Comparison of ENCODE assay signal across 21 cellular contexts in the genomic region with DNA sequence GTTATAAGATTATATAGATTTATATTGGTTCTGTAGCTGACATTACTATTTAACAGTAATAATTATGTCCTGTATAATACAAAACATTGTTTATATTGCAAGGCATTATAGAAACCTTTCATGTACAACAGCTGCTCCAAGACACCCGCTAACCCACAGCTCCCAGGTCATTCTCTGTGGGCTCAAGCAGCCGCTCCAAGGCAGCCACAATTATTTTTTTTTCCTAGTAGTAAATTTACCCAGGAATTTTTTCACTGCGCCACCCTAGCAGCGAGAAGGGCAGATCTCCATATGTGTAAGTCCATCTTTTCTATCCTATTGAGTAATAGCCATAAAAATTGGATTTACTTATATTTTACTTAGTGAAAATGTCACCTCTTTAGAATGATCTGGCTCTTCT.
"Had no signal": no experiment of that assay in that cellular context is flagged by ENCODE, and none has a peak within 500 bp of the region (broad histone marks: within the 10 kb centered on the region; RNA-seq: fewer than 3 reads in every experiment).

No MANE protein-coding gene starts in this region.

- ATAC-seq: effector memory CD8-positive, alpha-beta T cell; esophagus mucosa; foreskin keratinocyte; gastroesophageal sphincter; heart right ventricle; left cardiac atrium; left lung; left ventricle myocardium superior; lower lobe of right lung; naive thymus-derived CD8-positive, alpha-beta T cell had no signal

- H3K27me3 Mint-ChIP-seq: dendritic cell treated with granulocyte-macrophage colony-stimulating factor and Interleukin-4, amounts not matched to agents 40 ng/mL and 50 ng/mL, for 4 days; effector memory CD8-positive, alpha-beta T cell; naive B cell; naive thymus-derived CD8-positive, alpha-beta T cell had no signal

- H3K9me3 ChIP-seq: colonic mucosa, gastroesophageal sphincter, left lung, lower lobe of right lung had no signal

- H3K4me1 Mint-ChIP-seq: endodermal cell; mesothelial cell of epicardium; naive thymus-derived CD8-positive, alpha-beta T cell had no signal

- H3K36me3 ChIP-seq: colonic mucosa had no signal

- H3K4me3 ChIP-seq: colonic mucosa, gastroesophageal sphincter, heart right ventricle, left lung, lower lobe of right lung had no signal

- H3K27me3 ChIP-seq: colonic mucosa, foreskin keratinocyte, gastroesophageal sphincter, heart right ventricle, left lung had no signal

- DNase-seq: colonic mucosa; cortex of kidney; effector CD8-positive, alpha-beta T cell; effector memory CD8-positive, alpha-beta T cell; endodermal cell; erythroblast; foreskin keratinocyte; heart right ventricle; hippocampal formation; left cardiac atrium; left lung; left ventricle myocardium superior; lower lobe of right lung; mesenchymal stem cell; naive B cell; naive thymus-derived CD8-positive, alpha-beta T cell had no signal

- H3K9me3 Mint-ChIP-seq: dendritic cell treated with granulocyte-macrophage colony-stimulating factor and Interleukin-4, amounts not matched to agents 40 ng/mL and 50 ng/mL, for 4 days; effector memory CD8-positive, alpha-beta T cell; endodermal cell; naive thymus-derived CD8-positive, alpha-beta T cell had no signal

- H3K4me3 Mint-ChIP-seq: dendritic cell treated with granulocyte-macrophage colony-stimulating factor and Interleukin-4, amounts not matched to agents 40 ng/mL and 50 ng/mL, for 4 days; effector memory CD8-positive, alpha-beta T cell; endodermal cell; mesothelial cell of epicardium; naive B cell; naive thymus-derived CD8-positive, alpha-beta T cell had no signal

- H3K4me1 ChIP-seq: colonic mucosa, foreskin keratinocyte, gastroesophageal sphincter, heart right ventricle, left lung, lower lobe of right lung had no signal

- H3K27ac Mint-ChIP-seq: dendritic cell treated with granulocyte-macrophage colony-stimulating factor and Interleukin-4, amounts not matched to agents 40 ng/mL and 50 ng/mL, for 4 days; effector memory CD8-positive, alpha-beta T cell; endodermal cell; mesothelial cell of epicardium had no signal

- H3K27ac ChIP-seq: colonic mucosa, epithelial cell of prostate, foreskin keratinocyte, gastroesophageal sphincter, heart right ventricle, left lung, lower lobe of right lung had no signal
